ENCODE assay signal across 8 cellular contexts in the genomic region with DNA sequence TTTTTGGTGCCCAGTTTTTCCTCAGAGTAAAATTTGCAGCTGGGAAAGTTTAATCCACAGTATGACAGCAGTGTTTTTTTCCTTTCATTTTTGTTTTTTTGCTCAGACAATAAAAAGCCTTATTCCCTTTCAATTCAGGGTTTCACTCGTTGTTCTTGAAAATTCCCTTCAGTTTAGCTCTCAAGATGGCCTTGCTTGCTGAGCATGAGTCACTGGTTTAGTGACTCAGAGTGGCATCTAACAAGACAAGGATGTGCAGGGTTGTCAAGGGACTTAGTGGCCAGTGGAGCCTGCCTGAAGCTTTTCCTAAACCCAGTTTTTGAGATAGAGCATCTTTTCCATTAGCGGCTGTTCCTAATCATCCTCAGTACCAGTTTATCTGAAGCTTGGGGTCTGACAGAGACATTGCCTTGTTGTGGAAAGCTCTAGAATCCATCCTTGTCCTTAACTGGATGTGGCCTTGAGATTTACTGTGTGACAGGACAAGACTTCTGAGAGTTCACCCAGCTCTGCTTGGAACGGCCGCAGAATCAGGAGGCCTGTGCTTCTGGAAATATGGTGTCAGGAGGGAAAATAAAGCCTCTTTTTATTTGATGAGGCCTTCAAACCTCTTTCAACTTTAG. TPM values are rescaled to one million over a fixed set of nuclear protein-coding genes. Genes with fewer than 3 reads are reported as not detected.
A peak's percentile ranks its signal among the peaks of the same experiment; 100 is the strongest.
DNase-seq lines count a peak whose midpoint lies in the region; ATAC-seq and TF ChIP-seq lines count a peak whose summit lies in the region.

No MANE protein-coding gene starts in this region.

- no peaks in the 10 kb centered on the region for H3K27me3 ChIP-seq in skeletal muscle satellite cell (ENCODE audit: control insufficient read depth, insufficient read depth, low read length)

- peaks cover 15% of the 10 kb centered on the region for H3K4me1 ChIP-seq in skeletal muscle satellite cell (ENCODE audit: control insufficient read depth, insufficient read depth, low read length)

- H3K4me3 Mint-ChIP-seq in chondrocyte (ENCODE audit: unreplicated experiment) = no peak overlapping the region

- H3K4me1 Mint-ChIP-seq in chondrocyte (ENCODE audit: low read depth) = peaks cover 42% of the 10 kb centered on the region

- ATAC-seq in activated CD4-positive, CD25-positive, alpha-beta regulatory T cell treated with anti-CD3 and anti-CD28 coated beads, Interleukin-2, amount 50 U/mL, for 24 hours = peak; percentile 59 to 66
- no peak for ATAC-seq in GM18517 (IDR thresholded peaks at IDR 0.05; ENCODE audit: unreplicated experiment)

- H3K4me2 ChIP-seq in skeletal muscle satellite cell (ENCODE audit: low read length) = peak overlapping the region; percentile 10

- no peak for TF ChIP-seq CTCF in chondrocyte (IDR thresholded peaks at IDR 0.05)

- H3K9me3 ChIP-seq in skeletal muscle satellite cell (replicated peaks; ENCODE audit: low read length) = no peaks in the 10 kb centered on the region

- DNase-seq in activated CD4-positive, CD25-positive, alpha-beta regulatory T cell (lab: John Stamatoyannopoulos, UW) = no peak
- DNase-seq in HK-2 (ENCODE audit: unreplicated experiment) = peak; percentile 34
- DNase-seq in chondrocyte (ENCODE audit: low spot score) = no peak
- DNase-seq in iPS-NIHi11 (ENCODE audit: low spot score) = no peak
- DNase-seq in HT-29 (ENCODE audit: low spot score) = no peak

- H3K27me3 Mint-ChIP-seq in chondrocyte (ENCODE audit: low read depth) = no peaks in the 10 kb centered on the region

- no peaks in the 10 kb centered on the region for H3K36me3 Mint-ChIP-seq in chondrocyte (ENCODE audit: low read depth)

- no peaks in the 10 kb centered on the region for H3K9me3 Mint-ChIP-seq in chondrocyte (ENCODE audit: low read depth)

- H3K9ac ChIP-seq in skeletal muscle satellite cell (ENCODE audit: low read depth, low read length) = no peak overlapping the region

- H3K4me3 ChIP-seq in skeletal muscle satellite cell (ENCODE audit: low read length) = no peak overlapping the region

- H3K27ac Mint-ChIP-seq in chondrocyte (ENCODE audit: unreplicated experiment) = peak overlapping the region; percentile 77

- no peaks in the 10 kb centered on the region for H3K36me3 ChIP-seq in skeletal muscle satellite cell (ENCODE audit: insufficient read depth, low read length)

RNA-seq across cellular contexts. Expression of gene DNAJC6, which starts 48.4 kb away (rescaled TPM):
- total RNA-seq in chondrocyte = 16.7 to 24.7 TPM (median 18.9 TPM) in 3 replicates
- total RNA-seq in skeletal muscle satellite cell (2012; rRNA removed) = 1.5 and 2.3 TPM in 2 replicates
- total RNA-seq in HT-29 (2014; rRNA removed; shearing (Covaris generic)) = 0.08 and 0.10 TPM in 2 replicates

Comparison
In these comparisons a context has a peak if more than half of its experiments do, and no peak if none do; other contexts are left out.
1. RNA of gene DNAJC6, which starts 48.4 kb away (total RNA-seq): 16.7 to 24.7 TPM in chondrocyte; 0.08 to 0.10 TPM in HT-29; every median in the first group is over 10 times any median in the second.